Comparison of ENCODE assay signal across 23 cellular contexts in the genomic region with DNA sequence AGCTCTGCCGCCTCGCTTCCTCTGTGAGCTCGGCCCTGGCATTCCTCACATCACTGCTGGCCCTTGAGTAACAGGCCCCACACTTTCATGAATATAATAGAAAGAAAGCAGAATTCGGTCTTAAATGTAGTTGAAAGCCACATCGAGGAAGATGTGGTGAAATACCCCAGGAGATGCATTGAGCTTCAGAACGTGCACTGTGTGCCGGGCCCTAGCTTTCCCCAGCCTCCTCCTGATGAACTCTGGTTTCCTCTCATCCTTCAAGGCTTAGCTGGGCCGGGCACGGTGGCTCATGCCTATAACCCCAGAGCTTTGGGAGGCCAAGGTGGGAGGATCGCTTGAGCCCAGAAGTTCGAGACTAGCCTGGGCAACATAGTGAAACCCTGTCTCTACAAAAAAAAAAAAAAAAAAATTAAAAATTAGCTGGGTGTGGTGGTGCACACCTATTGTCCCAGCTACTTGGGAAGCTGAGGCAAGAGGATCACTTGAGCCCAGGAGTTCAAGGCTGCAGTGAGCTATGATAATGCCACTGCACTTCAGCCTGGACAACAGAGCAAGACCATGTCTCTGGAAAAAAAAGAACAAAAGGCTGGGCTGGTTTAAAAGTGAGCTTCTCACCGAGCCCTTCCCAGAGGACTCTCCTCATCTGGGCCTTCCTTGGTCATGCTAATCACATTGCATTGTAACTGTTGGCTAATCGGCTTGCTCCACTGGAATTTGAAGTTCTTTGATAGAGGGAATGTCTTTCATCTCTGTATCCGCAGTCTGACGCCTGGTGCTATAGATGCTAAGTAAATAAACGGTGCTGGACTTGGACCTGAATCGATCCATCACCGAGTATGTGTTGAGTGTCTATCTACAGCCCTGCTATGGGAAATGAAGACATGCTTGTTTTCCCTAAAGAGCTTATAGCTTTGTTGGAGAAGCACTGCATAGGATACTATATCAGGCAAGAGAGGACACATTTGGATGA. TPM values are rescaled to one million over a fixed set of nuclear protein-coding genes. Genes with fewer than 3 reads are reported as not detected.
DNase-seq lines count a peak whose midpoint lies in the region; ATAC-seq, FAIRE-seq and TF ChIP-seq lines count a peak whose summit lies in the region.
"Had no signal": no experiment of that assay in that cellular context is flagged by ENCODE, and none has a peak within 500 bp of the region (broad histone marks: within the 10 kb centered on the region; RNA-seq: fewer than 3 reads in every experiment).

No MANE protein-coding gene starts in this region.

- ATAC-seq in HepG2 (peak; percentile 85), HG02973 (IDR thresholded peaks at IDR 0.05; ENCODE audit: unreplicated experiment) (no peak)

- peak overlapping the region; percentile 91 for H3K9ac ChIP-seq in HepG2 (ENCODE audit: insufficient read depth, low read depth, low read length)
- H3K9ac ChIP-seq: BLaER1, KMS-11, SK-N-SH had no signal

- TSS peak; percentile 80 for BruUV-seq in HepG2 (replicated peaks; lab: Mats Ljungman, UMichigan)

- TF ChIP-seq EP300 in HepG2 (IDR thresholded peaks at IDR 0.05; ENCODE audit: low read depth in 2 of 2, low read length in 2 of 2): peak; percentile 99 to 100
- TF ChIP-seq EP300 in HepG2 (CRISPR knock-in tag; IDR thresholded peaks at IDR 0.05; ENCODE audit: borderline replicate concordance): peak; percentile 100

- H3K4me1 Mint-ChIP-seq in type B pancreatic cell (ENCODE audit: unreplicated experiment): no peaks in the 10 kb centered on the region

- H3K9me3 ChIP-seq in SJSA1 (replicated peaks) (no peaks in the 10 kb centered on the region), HepG2 (ENCODE audit: low read length) (peaks cover 11% of the 10 kb centered on the region), left ventricle myocardium inferior (replicated peaks) (no peaks in the 10 kb centered on the region)
- H3K9me3 ChIP-seq: SK-N-SH had no signal

- H3K27me3 ChIP-seq in SJSA1 (replicated peaks) (no peaks in the 10 kb centered on the region), HepG2 (ENCODE audit: control insufficient read depth in 1 of 2, insufficient read depth in 2 of 2, low read length in 2 of 2) (no peaks in the 10 kb centered on the region), left ventricle myocardium inferior (ENCODE audit: low read depth) (peaks cover 83% of the 10 kb centered on the region)
- H3K27me3 ChIP-seq: BLaER1 had no signal

- CTCF ChIA-PET in HepG2 (lab: Yijun Ruan, JAX; ENCODE audit: low intra/inter-chr PET ratio, low total read pairs): no interaction called here

- H3K4me1 ChIP-seq in SJSA1 (replicated peaks) (peaks cover 16% of the 10 kb centered on the region), HepG2 (ENCODE audit: insufficient read depth, low read length) (peaks cover 84% of the 10 kb centered on the region), left ventricle myocardium inferior (no peaks in the 10 kb centered on the region)
- H3K4me1 ChIP-seq: BLaER1 had no signal

- H3K36me3 ChIP-seq in SJSA1 (no peaks in the 10 kb centered on the region), HepG2 (replicated peaks in 1 of 2; ENCODE audit: control insufficient read depth in 1 of 2, insufficient read depth in 2 of 2, low read length in 2 of 2) (no peaks in the 10 kb centered on the region), left ventricle myocardium inferior (no peaks in the 10 kb centered on the region)
- H3K36me3 ChIP-seq: BLaER1 had no signal

- POLR2A ChIA-PET in HepG2 (lab: Yijun Ruan, JAX): interaction anchor here (0.7 to 10.7 kb wide), 38 partner anchors 12 to 433 kb away, joined by 3 to 900 read pairs (median 9); partner anchors contain the start of gene FOXQ1

- intact Hi-C loops in HepG2 (cut with micrococcal nuclease; ENCODE audit: unreplicated experiment) (loop anchor here (1.0 to 2.0 kb wide), 5 partner anchors 40 to 213 kb away; no protein-coding TSS in a partner anchor), left ventricle myocardium inferior (cut with micrococcal nuclease) (no loop called here)

- H3K27ac ChIP-seq in SJSA1 (0 out of 2 replicates have a peak overlapping the region, but pooled peaks have one; percentile 4), HepG2 (ENCODE audit: extremely low read length, insufficient read depth, low read length) (peak overlapping the region; percentile 98), left ventricle myocardium inferior (replicated peaks) (no peak overlapping the region)
- H3K27ac ChIP-seq: BLaER1, KMS-11 had no signal

- peak; percentile 51; the same call in 1 of the 2 replicates for TF ChIP-seq RAD21 in HepG2 (CRISPR knock-in tag; IDR thresholded peaks at IDR 0.05)

- peak; percentile 37 to 86; a peak in 3 of 4 replicates for TF ChIP-seq POLR2A in HepG2 (IDR thresholded peaks at IDR 0.05; ENCODE audit: insufficient read depth in 1 of 2, low read depth in 2 of 2, low read length in 2 of 2)

- peak; percentile 74 for DNase-seq in HT-29 (ENCODE audit: low spot score)
- DNase-seq in SJSA1 (ENCODE audit: low read depth in 1 of 2, low spot score in 2 of 2): no peak
- DNase-seq in HepG2 (ENCODE audit: low spot score): peak; percentile 100
- no peak for DNase-seq in type B pancreatic cell (ENCODE audit: extremely low spot score, unreplicated experiment)
- DNase-seq in NCI-H1092 treated with DMSO at 0.1 percent for 48 hours (lab: John Stamatoyannopoulos, UW): no peak
- DNase-seq in left ventricle myocardium inferior: no peak
- DNase-seq: ACHN; CD4-positive, alpha-beta T cell; DMS153; IMR-90; NCI-H1105 treated with DMSO at 0.1 percent for 48 hours; NCI-H2081; NCI-H2171 treated with DMSO at 0.1 percent for 48 hours; NCI-H526; SHP77; SK-N-SH had no signal

- no peaks in the 10 kb centered on the region for H3K36me3 Mint-ChIP-seq in type B pancreatic cell

- in situ Hi-C loops in HepG2 (cut with HindIII; ENCODE audit: extremely low pct_ligation_motif_present, low pct_unique_long_range_greater_than_20kb): loop anchor here (5.0 kb wide), 3 partner anchors 44 to 356 kb away; partner anchors contain the start of gene FOXQ1

- no peaks in the 10 kb centered on the region for H3K79me2 ChIP-seq in HepG2 (ENCODE audit: insufficient read depth, low read length)

- no peak overlapping the region for H2AFZ ChIP-seq in HepG2 (ENCODE audit: low read length)

- peak; percentile 98 for FAIRE-seq in HepG2 (lab: Jason Lieb, UNC)
- FAIRE-seq: G401.6, GM12892 had no signal

- peak overlapping the region; percentile 5 for H3K27ac Mint-ChIP-seq in type B pancreatic cell
- H3K27ac Mint-ChIP-seq: CD4-positive, alpha-beta T cell had no signal

- H3K9me3 Mint-ChIP-seq in type B pancreatic cell: peaks cover 3% of the 10 kb centered on the region

- TF ChIP-seq CTCF in HepG2 (CRISPR knock-in tag; IDR thresholded peaks at IDR 0.05): 0 out of 2 replicates have a peak, but pooled peaks have one; percentile 20
- no peak for TF ChIP-seq CTCF in type B pancreatic cell (conservative IDR thresholded peaks at IDR 0.05)
- TF ChIP-seq CTCF in left ventricle myocardium inferior (IDR thresholded peaks at IDR 0.05; ENCODE audit: borderline replicate concordance): no peak

- peaks cover 20% of the 10 kb centered on the region for H3K27me3 Mint-ChIP-seq in type B pancreatic cell

- under 1% methylated on average over 18 of the region's 18 CpGs for WGBS in HepG2 (ENCODE audit: low lambda C conversion rate)

- H3K4me3 Mint-ChIP-seq in type B pancreatic cell: no peak overlapping the region
- H3K4me3 Mint-ChIP-seq: CD4-positive, alpha-beta T cell had no signal

- H3K4me3 ChIP-seq in SJSA1 (no peak overlapping the region), HepG2 (replicated peaks in 1 of 3; ENCODE audit: insufficient read depth in 1 of 3, low read depth in 2 of 3, low read length in 3 of 3) (peak overlapping the region; percentile 2 to 59 (median 22); a peak in 4 of 6 replicates), left ventricle myocardium inferior (no peak overlapping the region)
- H3K4me3 ChIP-seq: BLaER1 had no signal

- H3K4me2 ChIP-seq in HepG2 (ENCODE audit: low read depth, low read length): peak overlapping the region; percentile 91
- H3K4me2 ChIP-seq: BLaER1, KMS-11, SK-N-SH had no signal

- no peaks in the 10 kb centered on the region for H4K20me1 ChIP-seq in HepG2 (ENCODE audit: insufficient read depth, low read length)
- H4K20me1 ChIP-seq: BLaER1 had no signal

TF ChIP-seq in HepG2, 621 proteins besides CTCF, POLR2A, EP300 and RAD21 (continues in another document):
- TF ChIP-seq GFI1 (CRISPR knock-in tag; IDR thresholded peaks at IDR 0.05; ENCODE audit: borderline replicate concordance) (peak; percentile 95), TBX2 (CRISPR knock-in tag; IDR thresholded peaks at IDR 0.05; ENCODE audit: borderline replicate concordance) (peak; percentile 99)

RNA-seq across cellular contexts. Expression of gene FOXQ1, which starts 43.8 kb away (rescaled TPM):
- total RNA-seq in HT-29 (2014; rRNA removed; shearing (Covaris generic)): 108 and 112 TPM in 2 replicates
- 0.66 and 2.0 TPM in 2 replicates for total RNA-seq in SJSA1 (2014; rRNA removed; shearing (Covaris generic))
- total RNA-seq in HepG2 (2016; rRNA removed; fragmentation: Illumina TruSeq; extraction: Trizol) (39.2 and 39.8 TPM in 2 replicates), type B pancreatic cell (ENCODE audit: low replicate concordance) (20.5 and 27.9 TPM in 2 replicates), left ventricle myocardium inferior (not detected)
- 15.7 and 16.9 TPM in 2 replicates for total RNA-seq in HepG2 (2016; cell fraction: cytosol; rRNA removed; fragmentation: Illumina TruSeq; extraction: Trizol; ENCODE audit: low read depth)
- 33.8 and 40.6 TPM in 2 replicates for total RNA-seq in HepG2 (2016; cell fraction: insoluble cytoplasmic fraction; rRNA removed; fragmentation: Illumina TruSeq; extraction: Trizol)
- total RNA-seq in HepG2 (2016; cell fraction: membrane; rRNA removed; fragmentation: Illumina TruSeq; extraction: Trizol): 48.5 and 52.3 TPM in 2 replicates
- 33.3 and 37.9 TPM in 2 replicates for total RNA-seq in HepG2 (2016; cell fraction: nucleus; rRNA removed; fragmentation: Illumina TruSeq; extraction: Trizol)
- polyA plus RNA-seq in HepG2 (2011; rRNA removed): 25.3 and 35.2 TPM in 2 replicates
- 23.3 and 28.0 TPM in 2 replicates for polyA plus RNA-seq in HepG2 (2011; cell fraction: cytosol; rRNA removed)
- polyA plus RNA-seq in HepG2 (2011; cell fraction: nucleus; rRNA removed): 24.4 and 38.2 TPM in 2 replicates
- 29.4 and 33.5 TPM in 2 replicates for polyA plus RNA-seq in HepG2 (2012)
- 14.0 and 20.5 TPM in 2 replicates for polyA plus RNA-seq in HepG2 (2016; cell fraction: cytosol; fragmentation: Illumina TruSeq; extraction: Trizol; ENCODE audit: low read depth)
- polyA plus RNA-seq in HepG2 (2016; cell fraction: insoluble cytoplasmic fraction; fragmentation: Illumina TruSeq; extraction: Trizol; ENCODE audit: low read depth): 80.2 and 86.7 TPM in 2 replicates
- polyA plus RNA-seq in HepG2 (2016; cell fraction: membrane; fragmentation: Illumina TruSeq; extraction: Trizol; ENCODE audit: low read depth): 44.4 and 57.9 TPM in 2 replicates
- 69.2 and 74.9 TPM in 2 replicates for polyA plus RNA-seq in HepG2 (2016; cell fraction: nucleus; fragmentation: Illumina TruSeq; extraction: Trizol; ENCODE audit: insufficient read depth, low read depth)
- polyA minus RNA-seq in HepG2 (2011; rRNA and poly(A)+ RNA removed; ENCODE audit: low replicate concordance): 8.1 and 73.3 TPM in 2 replicates
- polyA minus RNA-seq in HepG2 (2011; cell fraction: cytosol; rRNA and poly(A)+ RNA removed): 46.4 and 59.0 TPM in 2 replicates
- polyA minus RNA-seq in HepG2 (2011; cell fraction: nucleus; rRNA and poly(A)+ RNA removed): 48.1 and 66.8 TPM in 2 replicates
- total RNA-seq: CD4-positive, alpha-beta T cell; IMR-90; OCI-LY7; RPMI7951 had no signal
- polyA plus RNA-seq: IMR-90, SK-N-SH had no signal

Comparison
In these comparisons a context has a peak if more than half of its experiments do, and no peak if none do; other contexts are left out.
1. DNase-seq: peak in HT-29 (single experiment) and HepG2 (single experiment); none in SJSA1 (0 of 2), type B pancreatic cell (single experiment), NCI-H1092 treated with DMSO at 0.1 percent for 48 hours (single experiment) and left ventricle myocardium inferior (single experiment).
2. H3K4me3 ChIP-seq: peak in HepG2 (3 of 3); none in SJSA1 (single experiment) and left ventricle myocardium inferior (single experiment).